Comparison of ENCODE assay signal across 8 cellular contexts in genomic region chr7:98870071-98870651, GRCh38. TPM values are rescaled to one million over a fixed set of nuclear protein-coding genes. Genes with fewer than 3 reads are reported as not detected.
DNase-seq lines count a peak whose midpoint lies in the region; ATAC-seq and TF ChIP-seq lines count a peak whose summit lies in the region.

No MANE protein-coding gene starts in this region.

- H3K9me3 ChIP-seq in gastroesophageal sphincter = no peaks in the 10 kb centered on the region
- no peaks in the 10 kb centered on the region for H3K9me3 ChIP-seq in aorta (ENCODE audit: control insufficient read depth, low read length)

- H3K27ac ChIP-seq in gastroesophageal sphincter (no peak overlapping the region), aorta (ENCODE audit: low read depth in 1 of 2, low read length in 2 of 2) (peak overlapping the region in 1 of 2 donors; percentile 23)

- TF ChIP-seq CTCF in gastroesophageal sphincter (IDR thresholded peaks at IDR 0.05) = no peak

- TF ChIP-seq POLR2A in gastroesophageal sphincter (IDR thresholded peaks at IDR 0.05) = no peak

- peak; percentile 77 for ATAC-seq in HG03135 (IDR thresholded peaks at IDR 0.05; ENCODE audit: unreplicated experiment)
- ATAC-seq in gastroesophageal sphincter = peak; percentile 28
- peak; percentile 66 for ATAC-seq in aorta (ENCODE audit: low FRiP score)

- H3K4me1 ChIP-seq in gastroesophageal sphincter (peaks cover 0 to 25% (median 4%) of the 10 kb centered on the region in 3 donors), aorta (ENCODE audit: control insufficient read depth in 1 of 2, insufficient read depth in 2 of 2, low read length in 2 of 2) (no peaks in the 10 kb centered on the region)

- DNase-seq in SIG-M5 treated with dmso at 0.1 percent for 504 hours (lab: John Stamatoyannopoulos, UW; ENCODE audit: unreplicated experiment) = peak; percentile 55
- DNase-seq in SIG-M5 (lab: John Stamatoyannopoulos, UW) = no peak
- peak; percentile 85 for DNase-seq in OCI-M1 (lab: John Stamatoyannopoulos, UW)
- DNase-seq in activated gamma-delta T cell (lab: John Stamatoyannopoulos, UW) = peak; percentile 25
- DNase-seq in posterior vena cava (ENCODE audit: low spot score) = peak; percentile 90
- DNase-seq in aorta = peak; percentile 86 to 92

- peaks cover 68% of the 10 kb centered on the region for H3K27me3 ChIP-seq in gastroesophageal sphincter
- H3K27me3 ChIP-seq in aorta (ENCODE audit: control insufficient read depth in 1 of 2, insufficient read depth in 2 of 2, low read length in 1 of 2) = no peaks in the 10 kb centered on the region

- intact Hi-C loops in posterior vena cava (cut with DNase I) = no loop called here
- intact Hi-C loops in aorta (cut with DNase I) = loop anchor here in 1 of 2 donors (10.0 kb wide), 1 partner anchor 585 kb away; the partner anchor contains the start of gene BRI3

- TF ChIP-seq EP300 in gastroesophageal sphincter (IDR thresholded peaks at IDR 0.05) = no peak

- peak overlapping the region; percentile 20 to 53 for H3K4me3 ChIP-seq in gastroesophageal sphincter
- H3K4me3 ChIP-seq in aorta (ENCODE audit: low read length in 2 of 2) = peak overlapping the region; percentile 17 to 27

- WGBS in gastroesophageal sphincter (ENCODE audit: low coverage in 1 of 2), 2 donors = 1 to 5% methylated on average over 6 to 15 of the region's 44 CpGs
- WGBS in aorta, 2 donors = 0 to 1% methylated on average over 37 to 44 of the region's 44 CpGs

- no peaks in the 10 kb centered on the region for H3K36me3 ChIP-seq in gastroesophageal sphincter
- no peaks in the 10 kb centered on the region for H3K36me3 ChIP-seq in aorta (ENCODE audit: control insufficient read depth in 1 of 2, insufficient read depth in 2 of 2, low read length in 1 of 2)

RNA-seq across cellular contexts. Expression of gene TMEM130, which starts 0.3 kb away (rescaled TPM):
- 1 to 10 TPM in 2 of 4 donors, under 1 TPM in 2; 0.15 to 4.8 (median 1.2) TPM for total RNA-seq in gastroesophageal sphincter
- total RNA-seq in posterior vena cava = 1 to 10 TPM in 1 of 2 donors, under 1 TPM in 1; 0.62 to 1.6 TPM
- 10 to 100 TPM; 15.3 to 20.8 TPM for total RNA-seq in aorta
- 10 to 100 TPM in 1 of 2 donors, 1 to 10 TPM in 1; 9.1 to 43.6 TPM for polyA plus RNA-seq in aorta

RNA-seq across cellular contexts. Expression of gene TRRAP, which starts 8.2 kb away (rescaled TPM):
- total RNA-seq in gastroesophageal sphincter = 10 to 100 TPM; 19.1 to 34.8 (median 28.4) TPM
- 10 to 100 TPM; 25.6 to 26.9 TPM for total RNA-seq in posterior vena cava
- 10 to 100 TPM; 36.7 to 41.9 TPM for total RNA-seq in aorta
- 1 to 10 TPM; 2.4 to 9.6 TPM for polyA plus RNA-seq in aorta
